In the genomic region with DNA sequence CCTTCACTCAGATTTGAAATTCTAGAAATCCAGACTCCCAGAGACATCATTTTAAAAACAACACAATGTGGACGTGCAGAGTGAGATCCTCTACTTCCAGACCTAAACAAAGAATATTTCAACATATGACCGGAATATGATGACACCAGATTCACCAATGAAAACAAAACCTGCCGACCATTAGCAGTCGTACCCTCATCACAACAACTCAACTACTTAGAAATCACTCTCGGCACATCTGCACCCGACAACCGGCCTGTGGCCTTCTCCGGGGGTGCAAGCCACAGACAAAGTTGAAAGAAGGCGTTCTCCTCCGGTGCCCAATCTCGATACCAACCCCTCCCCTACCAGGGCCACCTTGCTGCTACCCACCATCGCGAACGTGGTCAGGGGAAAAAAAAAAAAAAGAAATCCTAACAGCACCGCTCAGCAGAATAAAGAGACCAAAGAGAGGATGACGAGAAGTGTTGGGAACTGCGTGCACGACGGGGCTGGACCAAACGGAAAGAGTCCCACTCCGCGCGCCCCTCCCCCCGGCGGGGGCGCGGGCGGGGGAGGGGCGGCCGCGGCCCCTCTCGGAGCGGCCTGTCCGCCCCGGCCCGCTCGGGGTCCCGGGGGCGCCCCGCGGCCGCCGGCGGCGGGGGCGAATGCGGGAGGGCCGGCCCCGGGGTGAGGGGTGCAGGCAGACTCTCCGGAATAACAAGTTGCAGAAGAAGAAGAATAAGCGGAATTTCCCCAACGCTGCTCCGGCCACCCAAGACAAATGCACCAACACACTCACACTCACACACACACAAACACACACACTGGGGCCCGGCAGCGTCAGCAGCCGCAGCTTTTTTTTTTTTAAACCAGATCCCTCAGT, we compare ENCODE assay signal across 8 cellular contexts. TPM values are rescaled to one million over a fixed set of nuclear protein-coding genes. Genes with fewer than 3 reads are reported as not detected.
DNase-seq lines count a peak whose midpoint lies in the region; ATAC-seq, FAIRE-seq and TF ChIP-seq lines count a peak whose summit lies in the region.

No MANE protein-coding gene starts in this region.

- peak overlapping the region; percentile 83 for H2BK20ac ChIP-seq in H1 (ENCODE audit: low read length)

- DNase-seq in CMK (ENCODE audit: low read depth) (peak; percentile 37), GM23248 (peak; percentile 75), NCI-H526 (lab: John Stamatoyannopoulos, UW) (peak; percentile 65 to 67), H1 (ENCODE audit: low read depth in 1 of 2, low spot score in 2 of 2) (no peak), mesothelial cell of epicardium (ENCODE audit: low spot score in 2 of 2, unreplicated experiment in 2 of 2) (peak; percentile 35 to 57), NCI-H128 (lab: John Stamatoyannopoulos, UW; ENCODE audit: unreplicated experiment) (no peak)
- DNase-seq in activated CD8-positive, alpha-beta T cell treated with anti-CD3 and anti-CD28 coated beads for 36 hours, result peak; percentile 80
- peak; percentile 30 for DNase-seq in stimulated activated CD8-positive, alpha-beta memory T cell treated with anti-CD3 and anti-CD28 coated beads, Interleukin-4, amount 100 ng/mL, for 24 hours (ENCODE audit: low read depth)

- FAIRE-seq in H1 (lab: Jason Lieb, UNC), result peak; percentile 79

- CTCF ChIA-PET in activated CD8-positive, alpha-beta T cell treated with anti-CD3 and anti-CD28 coated beads for 36 hours (lab: Charles Lee), result interaction anchor here (1.0 to 2.2 kb wide), 4 partner anchors 8 to 155 kb away, joined by 3 to 11 read pairs (median 3); no protein-coding TSS in a partner anchor
- CTCF ChIA-PET in H1 (lab: Charles Lee; ENCODE audit: partially characterized antibody), result interaction anchor here (0.6 to 2.8 kb wide), 5 partner anchors 16 to 179 kb away, joined by 3 to 11 read pairs (median 4); no protein-coding TSS in a partner anchor

- H3K56ac ChIP-seq in H1 (replicated peaks; ENCODE audit: insufficient read length, low read depth, low read length), result peak overlapping the region; percentile 93

- peak; percentile 43 for ATAC-seq in activated CD8-positive, alpha-beta T cell treated with anti-CD3 and anti-CD28 coated beads for 36 hours

- H3K4me3 Mint-ChIP-seq in activated CD8-positive, alpha-beta T cell treated with anti-CD3 and anti-CD28 coated beads for 36 hours, result peak overlapping the region; percentile 87
- H3K4me3 Mint-ChIP-seq in mesothelial cell of epicardium, result peak overlapping the region; percentile 97

- H3K27me3 Mint-ChIP-seq in activated CD8-positive, alpha-beta T cell treated with anti-CD3 and anti-CD28 coated beads for 36 hours, result no peaks in the 10 kb centered on the region
- no peaks in the 10 kb centered on the region for H3K27me3 Mint-ChIP-seq in mesothelial cell of epicardium (ENCODE audit: low read depth)

- peak overlapping the region; percentile 85 for H3K9ac ChIP-seq in GM23248
- H3K9ac ChIP-seq in H1 (replicated peaks in 1 of 4; ENCODE audit: extremely low read depth in 1 of 4, low read depth in 3 of 4, low read length in 3 of 4), result peak overlapping the region in 3 of 4 experiments; percentile 36 to 73 (median 51); a peak in 5 of 7 replicates

- no peaks in the 10 kb centered on the region for H3K9me3 ChIP-seq in GM23248 (ENCODE audit: low read depth)
- no peaks in the 10 kb centered on the region for H3K9me3 ChIP-seq in H1 (ENCODE audit: insufficient read depth in 2 of 2, low read depth in 1 of 2, low read length in 1 of 2)

- H3K14ac ChIP-seq in H1 (ENCODE audit: insufficient read length), result no peak overlapping the region

- H3K36me3 ChIP-seq in GM23248 (ENCODE audit: low read depth) (no peaks in the 10 kb centered on the region), H1 (ENCODE audit: control insufficient read depth in 2 of 4, insufficient read depth in 4 of 4, low read length in 3 of 4) (no peaks in the 10 kb centered on the region)

- peaks cover 6% of the 10 kb centered on the region; the same call in 1 of the 2 replicates for H4K20me1 ChIP-seq in GM23248 (ENCODE audit: insufficient read depth)
- H4K20me1 ChIP-seq in H1 (replicated peaks in 1 of 2; ENCODE audit: control insufficient read depth in 1 of 2, insufficient read depth in 2 of 2, low read length in 2 of 2), result no peaks in the 10 kb centered on the region

- TF ChIP-seq POLR2A in H1 (IDR thresholded peaks at IDR 0.05; ENCODE audit: control extremely low read depth in 1 of 2, low read depth in 2 of 2, low read length in 2 of 2), result no peak

- peaks cover 16% of the 10 kb centered on the region for H3F3A ChIP-seq in GM23248 (ENCODE audit: insufficient read depth)

- H3K18ac ChIP-seq in H1 (ENCODE audit: extremely low read depth, low read length), result peak overlapping the region; percentile 65; the same call in 1 of the 2 replicates

- POLR2A ChIA-PET in activated CD8-positive, alpha-beta T cell treated with anti-CD3 and anti-CD28 coated beads for 36 hours (lab: Charles Lee), result interaction anchor here (1.0 kb wide), 1 partner anchor 317 kb away, joined by 3 read pairs; no protein-coding TSS in a partner anchor
- POLR2A ChIA-PET in H1 (lab: Charles Lee; ENCODE audit: partially characterized antibody), result interaction anchor here (0.6 to 0.8 kb wide), 2 partner anchors 9 to 121 kb away, joined by 3 read pairs; no protein-coding TSS in a partner anchor

- H3K27me3 ChIP-seq in GM23248 (replicated peaks; ENCODE audit: insufficient read depth), result no peaks in the 10 kb centered on the region
- no peaks in the 10 kb centered on the region for H3K27me3 ChIP-seq in H1 (replicated peaks in 1 of 4; ENCODE audit: control insufficient read depth in 3 of 4, extremely low read depth in 1 of 4, insufficient read depth in 3 of 4, low read length in 3 of 4)

- H3K4me2 ChIP-seq in GM23248 (ENCODE audit: unreplicated experiment) (peak overlapping the region; percentile 99), H1 (ENCODE audit: insufficient read depth in 1 of 2, low read depth in 2 of 2, low read length in 2 of 2) (peak overlapping the region; percentile 82 to 93)

- H4K91ac ChIP-seq in H1 (replicated peaks; ENCODE audit: insufficient read length, low read length), result peak overlapping the region; percentile 7

- H3K9me3 Mint-ChIP-seq in activated CD8-positive, alpha-beta T cell treated with anti-CD3 and anti-CD28 coated beads for 36 hours, result no peaks in the 10 kb centered on the region
- no peaks in the 10 kb centered on the region for H3K9me3 Mint-ChIP-seq in mesothelial cell of epicardium

- H4K5ac ChIP-seq in H1 (ENCODE audit: insufficient read length, low read depth, low read length), result peak overlapping the region; percentile 88

- peak overlapping the region; percentile 81 for H2AFZ ChIP-seq in GM23248
- H2AFZ ChIP-seq in H1 (ENCODE audit: low read length), result peak overlapping the region; percentile 42; the same call in 1 of the 2 replicates

- WGBS in GM23248 (ENCODE audit: low coverage in 1 of 2, low lambda C conversion rate in 2 of 2, missing lambda C conversion rate in 2 of 2), 2 experiments, result 0 to 1% methylated on average over 26 to 56 of the region's 56 CpGs
- WGBS in H1 (ENCODE audit: extremely low coverage in 1 of 2, insufficient coverage in 1 of 2, insufficient read length in 1 of 2, insufficient replicate concordance in 2 of 2, low coverage in 1 of 2, low lambda C conversion rate in 2 of 2, missing lambda C conversion rate in 1 of 2), 2 experiments, result 2% methylated on average over 34 of the region's 56 CpGs; no CpG with 5 or more reads in 1 of the 2 experiments

- intact Hi-C loops in activated CD8-positive, alpha-beta T cell treated with anti-CD3 and anti-CD28 coated beads for 36 hours (cut with micrococcal nuclease), result loop anchor here (10.0 kb wide), 2 partner anchors 115 to 185 kb away; no protein-coding TSS in a partner anchor

- H3K9me2 ChIP-seq in GM23248 (ENCODE audit: insufficient read depth), result no peaks in the 10 kb centered on the region

- peak overlapping the region; percentile 83 for H3K27ac ChIP-seq in GM23248
- H3K27ac ChIP-seq in H1 (ENCODE audit: low read depth, low read length), result peak overlapping the region; percentile 54

- H3K27ac Mint-ChIP-seq in activated CD8-positive, alpha-beta T cell treated with anti-CD3 and anti-CD28 coated beads for 36 hours, result peak overlapping the region; percentile 96
- peak overlapping the region; percentile 99 for H3K27ac Mint-ChIP-seq in mesothelial cell of epicardium

- no peak overlapping the region for H3K4ac ChIP-seq in H1 (replicated peaks; ENCODE audit: insufficient read length, low read depth, low read length)

- H3K4me1 ChIP-seq in GM23248 (ENCODE audit: insufficient read depth) (peaks cover 42% of the 10 kb centered on the region), H1 (replicated peaks in 1 of 4; ENCODE audit: control insufficient read depth in 3 of 4, insufficient read depth in 4 of 4, low read length in 3 of 4) (peaks cover 0 to 6% (median 0%) of the 10 kb centered on the region in 4 experiments; a peak in 4 of 7 replicates)

- peaks cover 9% of the 10 kb centered on the region for H3K23me2 ChIP-seq in H1 (ENCODE audit: low read depth, low read length)

- no peak overlapping the region for H2BK15ac ChIP-seq in H1 (ENCODE audit: low read length)

- H2BK120ac ChIP-seq in H1 (replicated peaks; ENCODE audit: low read depth, low read length), result no peak overlapping the region

- H3K4me3 ChIP-seq in GM23248, result peak overlapping the region; percentile 83
- H3K4me3 ChIP-seq in H1 (ENCODE audit: extremely low read depth in 1 of 4, insufficient read depth in 2 of 4, low read depth in 3 of 4, low read length in 4 of 4), result peak overlapping the region; percentile 82 to 97 (median 88)

- no peaks in the 10 kb centered on the region; the same call in 1 of the 2 replicates for H3K79me1 ChIP-seq in H1 (ENCODE audit: low read depth, low read length)

- H3K4me1 Mint-ChIP-seq in activated CD8-positive, alpha-beta T cell treated with anti-CD3 and anti-CD28 coated beads for 36 hours (ENCODE audit: low read depth), result peaks cover 46% of the 10 kb centered on the region
- peaks cover 48% of the 10 kb centered on the region for H3K4me1 Mint-ChIP-seq in mesothelial cell of epicardium

- H2BK5ac ChIP-seq in H1 (ENCODE audit: low read depth, low read length), result peak overlapping the region; percentile 84; the same call in 1 of the 2 replicates

- H3K23ac ChIP-seq in H1 (ENCODE audit: insufficient read length), result no peak overlapping the region

- peaks cover 51% of the 10 kb centered on the region for H3K79me2 ChIP-seq in GM23248 (ENCODE audit: insufficient read depth)
- H3K79me2 ChIP-seq in H1 (ENCODE audit: control insufficient read depth in 1 of 2, insufficient read depth in 2 of 2, low read length in 2 of 2), result peaks cover 0 to 52% of the 10 kb centered on the region in 2 experiments; a peak in 3 of 4 replicates

- no peak overlapping the region; the same call in 1 of the 2 replicates for H2BK12ac ChIP-seq in H1 (ENCODE audit: low read depth, low read length)

- no peak for TF ChIP-seq RAD21 in H1 (IDR thresholded peaks at IDR 0.05 in 1 of 2, conservative IDR thresholded peaks at IDR 0.05 in 1 of 2; ENCODE audit: low read depth in 2 of 2, low read length in 2 of 2)

- no peak for TF ChIP-seq EP300 in H1 (IDR thresholded peaks at IDR 0.05; ENCODE audit: borderline replicate concordance in 1 of 2, low read depth in 2 of 2, low read length in 2 of 2)

- in situ Hi-C loops in GM23248 (cut with MboI), result no loop called here

- TF ChIP-seq CTCF in activated CD8-positive, alpha-beta T cell treated with anti-CD3 and anti-CD28 coated beads for 36 hours (IDR thresholded peaks at IDR 0.05), result no peak
- TF ChIP-seq CTCF in H1 (IDR thresholded peaks at IDR 0.05; ENCODE audit: control extremely low read depth in 1 of 3, insufficient read depth in 1 of 3, low read depth in 1 of 3, low read length in 3 of 3), result no peak
- TF ChIP-seq CTCF in mesothelial cell of epicardium (IDR thresholded peaks at IDR 0.05; ENCODE audit: unreplicated experiment), result no peak

- peaks cover 2% of the 10 kb centered on the region for H3K36me3 Mint-ChIP-seq in activated CD8-positive, alpha-beta T cell treated with anti-CD3 and anti-CD28 coated beads for 36 hours (ENCODE audit: low read depth)
- no peaks in the 10 kb centered on the region for H3K36me3 Mint-ChIP-seq in mesothelial cell of epicardium

- peak overlapping the region; percentile 45 for H4K8ac ChIP-seq in H1 (ENCODE audit: extremely low read depth, insufficient read depth, low read length)

- H2AK5ac ChIP-seq in H1 (ENCODE audit: low read depth, low read length), result no peak overlapping the region

RNA-seq across cellular contexts. Expression of a gene that starts 1.7 kb away (rescaled TPM):
- 11.2 and 11.8 TPM in 2 replicates for total RNA-seq in GM23248 (2014; rRNA removed; shearing (Covaris generic))
- 17.0 and 22.3 TPM in 2 replicates for polyA plus RNA-seq in GM23248 (2016; fragmentation: Nextera tagmentation; extraction: Ambion mirVana)
- total RNA-seq in activated CD8-positive, alpha-beta T cell treated with anti-CD3 and anti-CD28 coated beads for 36 hours, result 10 to 100 TPM; 36.2 to 40.4 TPM
- 33.2 and 40.3 TPM in 2 replicates for total RNA-seq in H1 (2021; fragmentation: NEBNext Ultra II Directional; extraction: Animal tissue kit (Norgen Biotek cat#: 25700))
- 16.3 and 17.6 TPM in 2 replicates for polyA plus RNA-seq in H1 (2011; rRNA removed)
- polyA plus RNA-seq in H1 (2011; cell fraction: cytosol; rRNA removed), result 18.9 TPM
- polyA plus RNA-seq in H1 (2011; cell fraction: nucleus; rRNA removed), result 44.4 TPM
- 25.0 to 33.7 TPM (median 30.8 TPM) in 4 replicates for polyA plus RNA-seq in H1 (2012, experiment 1 of 2)
- polyA plus RNA-seq in H1 (2012, experiment 2 of 2), result 5.2 TPM
- polyA plus RNA-seq in H1 (2013, experiment 1 of 2), result 25.7 TPM
- polyA plus RNA-seq in H1 (2013, experiment 2 of 2), result 23.9 TPM
- polyA minus RNA-seq in H1 (2011; rRNA and poly(A)+ RNA removed), result 18.9 and 24.2 TPM in 2 replicates
- 15.0 TPM for polyA minus RNA-seq in H1 (2011; cell fraction: cytosol; rRNA and poly(A)+ RNA removed)
- polyA minus RNA-seq in H1 (2011; cell fraction: nucleus; rRNA and poly(A)+ RNA removed), result 32.8 TPM
- total RNA-seq in mesothelial cell of epicardium, result 102 to 110 TPM (median 106 TPM) in 3 replicates

Comparison
In these comparisons a context has a peak if more than half of its experiments do, and no peak if none do; other contexts are left out.
1. DNase-seq: peak in CMK (single experiment), GM23248 (single experiment), NCI-H526 (2 of 2), activated CD8-positive, alpha-beta T cell treated with anti-CD3 and anti-CD28 coated beads for 36 hours (single experiment), mesothelial cell of epicardium (2 of 2) and stimulated activated CD8-positive, alpha-beta memory T cell treated with anti-CD3 and anti-CD28 coated beads, Interleukin-4, amount 100 ng/mL, for 24 hours (single experiment); none in H1 (0 of 2) and NCI-H128 (single experiment).